Comparison of ENCODE assay signal across 17 cellular contexts in the genomic region with DNA sequence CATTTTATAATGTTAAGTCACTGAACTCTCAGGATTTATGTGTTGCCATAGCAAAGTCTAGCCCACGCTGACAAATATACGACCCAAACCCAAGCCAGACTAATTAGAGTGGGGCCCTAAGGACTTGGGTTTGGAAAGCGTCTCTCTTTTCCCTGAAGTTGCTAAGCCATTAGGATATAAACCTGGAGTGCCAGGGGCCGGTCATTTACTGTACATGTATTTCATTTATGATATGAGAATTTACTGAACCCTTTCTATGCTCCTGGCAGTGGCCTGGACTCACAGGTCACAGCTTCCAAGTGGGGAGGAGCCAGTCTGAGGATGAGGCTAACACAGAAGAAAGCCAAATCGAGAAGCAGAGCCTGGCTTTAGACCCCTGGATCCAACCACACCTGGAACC. TPM values are rescaled to one million over a fixed set of nuclear protein-coding genes. Genes with fewer than 3 reads are reported as not detected.
DNase-seq lines count a peak whose midpoint lies in the region; FAIRE-seq and TF ChIP-seq lines count a peak whose summit lies in the region.
"Had no signal": no experiment of that assay in that cellular context is flagged by ENCODE, and none has a peak within 500 bp of the region (broad histone marks: within the 10 kb centered on the region; RNA-seq: fewer than 3 reads in every experiment).

No MANE protein-coding gene starts in this region.

- H3K9me3 ChIP-seq in uterus (no peaks in the 10 kb centered on the region), esophagus muscularis mucosa (peaks cover 0 to 13% (median 9%) of the 10 kb centered on the region in 4 donors)

- FAIRE-seq in HTR-8/SVneo (lab: Jason Lieb, UNC): no peak
- FAIRE-seq: HepG2 had no signal

- POLR2A ChIA-PET in HEK293T (lab: Yijun Ruan, JAX): no interaction called here

- H3K4me1 ChIP-seq in uterus: no peaks in the 10 kb centered on the region
- no peaks in the 10 kb centered on the region for H3K4me1 ChIP-seq in esophagus muscularis mucosa

- CTCF ChIA-PET in HEK293T (lab: Yijun Ruan, JAX): interaction anchor here (0.6 kb wide), 2 partner anchors 71 to 76 kb away, joined by 3 read pairs; no protein-coding TSS in a partner anchor

- H3K27ac ChIP-seq in uterus: no peak overlapping the region
- no peak overlapping the region for H3K27ac ChIP-seq in esophagus muscularis mucosa (replicated peaks in 1 of 4)

- H3K36me3 ChIP-seq in uterus (no peaks in the 10 kb centered on the region), esophagus muscularis mucosa (no peaks in the 10 kb centered on the region)

- H3K27me3 Mint-ChIP-seq in nephron progenitor cell (ENCODE audit: low read depth, poor library complexity): peaks cover 3% of the 10 kb centered on the region

- WGBS in esophagus muscularis mucosa: 83% methylated on average over 5 of the region's 5 CpGs

- peaks cover 26% of the 10 kb centered on the region for H3K4me1 Mint-ChIP-seq in nephron progenitor cell
- H3K4me1 Mint-ChIP-seq: B cell had no signal

- H3K9me3 Mint-ChIP-seq in nephron progenitor cell: peaks cover 25% of the 10 kb centered on the region
- H3K9me3 Mint-ChIP-seq: CD4-positive, alpha-beta T cell had no signal

- no peak for TF ChIP-seq EP300 in esophagus muscularis mucosa (IDR thresholded peaks at IDR 0.05)

- peak overlapping the region; percentile 87 for H3K27ac Mint-ChIP-seq in nephron progenitor cell
- H3K27ac Mint-ChIP-seq: B cell; CD4-positive, alpha-beta T cell had no signal

- H3K4me3 ChIP-seq in uterus: no peak overlapping the region
- no peak overlapping the region for H3K4me3 ChIP-seq in esophagus muscularis mucosa

- peak; percentile 6 for DNase-seq in AG20443 (ENCODE audit: low spot score)
- peak; percentile 8 for DNase-seq in HEK293T (ENCODE audit: extremely low spot score)
- DNase-seq in islet precursor cell: peak; percentile 20
- DNase-seq in nephron progenitor cell: no peak
- DNase-seq in HTR-8/SVneo (ENCODE audit: insufficient read length, low spot score): no peak
- no peak for DNase-seq in uterus
- no peak for DNase-seq in SHP77 treated with DMSO at 0.1 percent for 48 hours (lab: John Stamatoyannopoulos, UW)
- DNase-seq in esophagus muscularis mucosa (ENCODE audit: extremely low spot score): no peak
- DNase-seq: ACHN; C1 segment of cervical spinal cord; Calu3; CD4-positive, alpha-beta T cell; DMS 273 treated with DMSO at 0.1 percent for 48 hours; GOT3; HCEC 1CT had no signal

- TF ChIP-seq POLR2A in uterus (IDR thresholded peaks at IDR 0.05): no peak
- no peak for TF ChIP-seq POLR2A in esophagus muscularis mucosa (IDR thresholded peaks at IDR 0.05; ENCODE audit: low read depth)

- H3K4me3 Mint-ChIP-seq in nephron progenitor cell: no peak overlapping the region
- H3K4me3 Mint-ChIP-seq: B cell; CD4-positive, alpha-beta T cell had no signal

- H3K27me3 ChIP-seq in uterus: no peaks in the 10 kb centered on the region
- H3K27me3 ChIP-seq in esophagus muscularis mucosa: peaks cover 0 to 12% (median 0%) of the 10 kb centered on the region in 4 donors

- intact Hi-C loops in uterus (cut with DNase I; ENCODE audit: low total_unique reads): no loop called here
- intact Hi-C loops in esophagus muscularis mucosa (cut with DNase I): no loop called here

- H3K36me3 Mint-ChIP-seq in nephron progenitor cell (ENCODE audit: low read depth): no peaks in the 10 kb centered on the region

- TF ChIP-seq CTCF in nephron progenitor cell (IDR thresholded peaks at IDR 0.05) (no peak), uterus (IDR thresholded peaks at IDR 0.05) (no peak), esophagus muscularis mucosa (IDR thresholded peaks at IDR 0.05) (no peak)

TF ChIP-seq in HEK293T, 16 proteins besides CTCF, POLR2A, EP300 and RAD21:
- TF ChIP-seq L3MBTL2 (conservative IDR thresholded peaks at IDR 0.05) (no peak), HDGF (IDR thresholded peaks at IDR 0.05; ENCODE audit: borderline replicate concordance) (no peak), SP1 (IDR thresholded peaks at IDR 0.05) (no peak), BHLHE40 (IDR thresholded peaks at IDR 0.05; ENCODE audit: borderline replicate concordance) (no peak), ARNT (IDR thresholded peaks at IDR 0.05) (no peak), TARDBP (IDR thresholded peaks at IDR 0.05) (no peak), LEF1 (IDR thresholded peaks at IDR 0.05; ENCODE audit: borderline replicate concordance) (no peak), FOXK2 (IDR thresholded peaks at IDR 0.05) (no peak), FOXA1 (IDR thresholded peaks at IDR 0.05) (no peak), SUZ12 (IDR thresholded peaks at IDR 0.05) (no peak), ZNF384 (IDR thresholded peaks at IDR 0.05) (no peak), FOXM1 (IDR thresholded peaks at IDR 0.05; ENCODE audit: borderline replicate concordance) (no peak), CTBP1 (IDR thresholded peaks at IDR 0.05; ENCODE audit: borderline replicate concordance) (no peak), NFRKB (IDR thresholded peaks at IDR 0.05) (no peak), ELF4 (IDR thresholded peaks at IDR 0.05) (no peak)

RNA-seq across cellular contexts. Expression of gene GFPT2, which starts 46.8 kb away (rescaled TPM):
- total RNA-seq in uterus (100 to 1,000 TPM in 1 of 4 donors, 10 to 100 TPM in 3; 18.2 to 118 (median 47.8) TPM), esophagus muscularis mucosa (100 to 1,000 TPM in 1 of 4 donors, 10 to 100 TPM in 3; 30.1 to 114 (median 33.6) TPM)
- total RNA-seq: Calu3 had no signal

Comparison
In these comparisons a context has a peak if more than half of its experiments do, and no peak if none do; other contexts are left out.
1. DNase-seq: peak in AG20443 (single experiment), HEK293T (single experiment) and islet precursor cell (single experiment); none in nephron progenitor cell (single experiment), HTR-8/SVneo (single experiment), uterus (0 of 2), SHP77 treated with DMSO at 0.1 percent for 48 hours (single experiment) and esophagus muscularis mucosa (single experiment).